11 cellular contexts compared by ENCODE assay signal in genomic region chr3:184813357-184813756, GRCh38. TPM values are rescaled to one million over a fixed set of nuclear protein-coding genes. Genes with fewer than 3 reads are reported as not detected.
A peak's percentile ranks its signal among the peaks of the same experiment; 100 is the strongest.
DNase-seq lines count a peak whose midpoint lies in the region; ATAC-seq lines count a peak whose summit lies in the region.
"Had no signal": no experiment of that assay in that cellular context is flagged by ENCODE, and none has a peak within 500 bp of the region (broad histone marks: within the 10 kb centered on the region; RNA-seq: fewer than 3 reads in every experiment).

No MANE protein-coding gene starts in this region.

- H3K9me3 ChIP-seq in iPS-20b (ENCODE audit: insufficient read depth, low read depth, low read length) (no peaks in the 10 kb centered on the region), subcutaneous abdominal adipose tissue (ENCODE audit: control insufficient read depth in 5 of 5, low read length in 5 of 5) (no peaks in the 10 kb centered on the region)

- peaks cover 5% of the 10 kb centered on the region for H3K27me3 Mint-ChIP-seq in activated naive CD4-positive, alpha-beta T cell treated with anti-CD3 and anti-CD28 coated beads, Interleukin-2, amount 10 ng/mL, durations not matched to agents 7 days and 5 days
- no peaks in the 10 kb centered on the region for H3K27me3 Mint-ChIP-seq in activated CD4-positive, alpha-beta memory T cell treated with anti-CD3 and anti-CD28 coated beads, Interleukin-2, amount 10 ng/mL, durations not matched to agents 7 days and 5 days

- H3K4me3 ChIP-seq in iPS-20b (ENCODE audit: low read length) (peak overlapping the region; percentile 83; the same call in 1 of the 2 replicates), subcutaneous abdominal adipose tissue (ENCODE audit: low read depth in 1 of 5, low read length in 5 of 5) (peak overlapping the region in 4 of 5 donors; percentile 89 to 94 (median 92))

- H3K27ac Mint-ChIP-seq in activated naive CD4-positive, alpha-beta T cell treated with anti-CD3 and anti-CD28 coated beads, Interleukin-2, amount 10 ng/mL, durations not matched to agents 7 days and 5 days = peak overlapping the region; percentile 94
- peak overlapping the region in 1 of 2 donors; percentile 85 for H3K27ac Mint-ChIP-seq in activated naive CD4-positive, alpha-beta T cell treated with anti-CD3 and anti-CD28 coated beads, Interleukin-2, amount 50 U/mL, for 72 hours
- no peak overlapping the region for H3K27ac Mint-ChIP-seq in activated CD4-positive, alpha-beta memory T cell treated with anti-CD3 and anti-CD28 coated beads, Interleukin-2, amount 10 ng/mL, durations not matched to agents 7 days and 5 days

- H3K36me3 ChIP-seq in iPS-20b (ENCODE audit: insufficient read depth, low read depth, low read length) = no peaks in the 10 kb centered on the region
- H3K36me3 ChIP-seq in subcutaneous abdominal adipose tissue (ENCODE audit: control insufficient read depth in 5 of 5, insufficient read depth in 5 of 5, low read length in 5 of 5) = peaks cover 0 to 8% (median 2%) of the 10 kb centered on the region in 5 donors

- no peaks in the 10 kb centered on the region for H3K9me3 Mint-ChIP-seq in activated naive CD4-positive, alpha-beta T cell treated with anti-CD3 and anti-CD28 coated beads, Interleukin-2, amount 10 ng/mL, durations not matched to agents 7 days and 5 days
- H3K9me3 Mint-ChIP-seq in activated naive CD4-positive, alpha-beta T cell treated with anti-CD3 and anti-CD28 coated beads, Interleukin-2, amount 50 U/mL, for 72 hours = no peaks in the 10 kb centered on the region
- H3K9me3 Mint-ChIP-seq in activated CD4-positive, alpha-beta memory T cell treated with anti-CD3 and anti-CD28 coated beads, Interleukin-2, amount 10 ng/mL, durations not matched to agents 7 days and 5 days = no peaks in the 10 kb centered on the region

- peaks cover 8% of the 10 kb centered on the region for H3K27me3 ChIP-seq in iPS-20b (ENCODE audit: insufficient read depth, low read length)
- H3K27me3 ChIP-seq in subcutaneous abdominal adipose tissue (ENCODE audit: control insufficient read depth in 5 of 5, insufficient read depth in 4 of 5, low read length in 5 of 5) = no peaks in the 10 kb centered on the region

- peak overlapping the region; percentile 91 for H3K4me3 Mint-ChIP-seq in activated naive CD4-positive, alpha-beta T cell treated with anti-CD3 and anti-CD28 coated beads, Interleukin-2, amount 10 ng/mL, durations not matched to agents 7 days and 5 days
- H3K4me3 Mint-ChIP-seq in activated CD4-positive, alpha-beta memory T cell treated with anti-CD3 and anti-CD28 coated beads, Interleukin-2, amount 10 ng/mL, durations not matched to agents 7 days and 5 days = peak overlapping the region; percentile 92

- CTCF ChIA-PET in activated naive CD4-positive, alpha-beta T cell treated with anti-CD3 and anti-CD28 coated beads, Interleukin-2, amount 10 ng/mL, durations not matched to agents 7 days and 5 days (lab: Charles Lee) = interaction anchor here (1.1 to 6.5 kb wide), 2 partner anchors 10 to 11 kb away, joined by 3 to 47 read pairs; no protein-coding TSS in a partner anchor
- CTCF ChIA-PET in activated CD4-positive, alpha-beta memory T cell treated with anti-CD3 and anti-CD28 coated beads, Interleukin-2, amount 10 ng/mL, durations not matched to agents 7 days and 5 days (lab: Charles Lee) = interaction anchor here (1.0 to 2.6 kb wide), 3 partner anchors 9 to 252 kb away, joined by 3 to 15 read pairs (median 5); partner anchors contain the start of gene EPHB3

- H3K36me3 Mint-ChIP-seq in activated naive CD4-positive, alpha-beta T cell treated with anti-CD3 and anti-CD28 coated beads, Interleukin-2, amount 10 ng/mL, durations not matched to agents 7 days and 5 days = peaks cover 29% of the 10 kb centered on the region
- H3K36me3 Mint-ChIP-seq in activated naive CD4-positive, alpha-beta T cell treated with anti-CD3 and anti-CD28 coated beads, Interleukin-2, amount 50 U/mL, for 72 hours = peaks cover 5 to 17% of the 10 kb centered on the region in 2 donors
- H3K36me3 Mint-ChIP-seq in activated CD4-positive, alpha-beta memory T cell treated with anti-CD3 and anti-CD28 coated beads, Interleukin-2, amount 10 ng/mL, durations not matched to agents 7 days and 5 days (ENCODE audit: low read depth) = peaks cover 28% of the 10 kb centered on the region

- H3K27ac ChIP-seq in iPS-20b (ENCODE audit: low read length) (no peak overlapping the region), subcutaneous abdominal adipose tissue (ENCODE audit: low read depth, low read length) (no peak overlapping the region)

- no peak for ATAC-seq in activated naive CD4-positive, alpha-beta T cell treated with anti-CD3 and anti-CD28 coated beads, Interleukin-2, amount 50 U/mL, for 72 hours

- no peak overlapping the region for H3K9ac ChIP-seq in iPS-20b (ENCODE audit: low read depth, low read length)
- peak overlapping the region in 1 of 5 donors; percentile 81 for H3K9ac ChIP-seq in subcutaneous abdominal adipose tissue (ENCODE audit: low read length in 5 of 5)

- POLR2A ChIA-PET in activated CD4-positive, alpha-beta memory T cell treated with anti-CD3 and anti-CD28 coated beads, Interleukin-2, amount 10 ng/mL, durations not matched to agents 7 days and 5 days (lab: Charles Lee) = interaction anchor here (0.5 to 4.8 kb wide), 2 partner anchors 11 to 102 kb away, joined by 3 to 29 read pairs; no protein-coding TSS in a partner anchor

- H3K4me1 ChIP-seq in iPS-20b (ENCODE audit: insufficient read depth, low read length) (peaks cover 4% of the 10 kb centered on the region; the same call in 1 of the 2 replicates), subcutaneous abdominal adipose tissue (ENCODE audit: control insufficient read depth in 5 of 5, insufficient read depth in 5 of 5, low read length in 5 of 5) (peaks cover 4 to 21% (median 20%) of the 10 kb centered on the region in 5 donors)

- DNase-seq in activated naive CD4-positive, alpha-beta T cell treated with anti-CD3 and anti-CD28 coated beads, Interleukin-2, amount 10 ng/mL, durations not matched to agents 7 days and 5 days = no peak
- DNase-seq in activated naive CD4-positive, alpha-beta T cell treated with anti-CD3 and anti-CD28 coated beads, Interleukin-2, amount 50 U/mL, for 72 hours (ENCODE audit: low spot score in 2 of 2) = no peak
- DNase-seq in activated CD4-positive, alpha-beta memory T cell treated with anti-CD3 and anti-CD28 coated beads, Interleukin-2, amount 10 ng/mL, durations not matched to agents 7 days and 5 days = no peak
- DNase-seq in iPS-NIHi11 (ENCODE audit: low spot score) (no peak), DMS 273 (lab: John Stamatoyannopoulos, UW; ENCODE audit: unreplicated experiment) (no peak), activated gamma-delta T cell (lab: John Stamatoyannopoulos, UW) (no peak)
- DNase-seq: activated naive CD4-positive, alpha-beta T cell treated with Interleukin-2 at 50 U/mL for 16 hours; NCI-H1048; SIG-M5 had no signal

- H3K4me1 Mint-ChIP-seq in activated naive CD4-positive, alpha-beta T cell treated with anti-CD3 and anti-CD28 coated beads, Interleukin-2, amount 10 ng/mL, durations not matched to agents 7 days and 5 days = peaks cover 66% of the 10 kb centered on the region
- H3K4me1 Mint-ChIP-seq in activated CD4-positive, alpha-beta memory T cell treated with anti-CD3 and anti-CD28 coated beads, Interleukin-2, amount 10 ng/mL, durations not matched to agents 7 days and 5 days = peaks cover 66% of the 10 kb centered on the region

RNA-seq across cellular contexts. Expression of gene VPS8, which starts 1.4 kb away (rescaled TPM):
- total RNA-seq in activated naive CD4-positive, alpha-beta T cell treated with anti-CD3 and anti-CD28 coated beads, Interleukin-2, amount 50 U/mL, for 72 hours = 10 to 100 TPM; 45.9 to 72.4 TPM
- 10 to 100 TPM; 60.8 to 61.2 TPM for total RNA-seq in activated CD4-positive, alpha-beta memory T cell treated with anti-CD3 and anti-CD28 coated beads, Interleukin-2, amount 10 ng/mL, durations not matched to agents 7 days and 5 days
